ENCODE assay signal across 29 cellular contexts in genomic region chr16:23378921-23379320, GRCh38.
"Had no signal": no experiment of that assay in that cellular context is flagged by ENCODE, and none has a peak within 500 bp of the region (broad histone marks: within the 10 kb centered on the region; RNA-seq: fewer than 3 reads in every experiment).

No MANE protein-coding gene starts in this region.

- FAIRE-seq: TTC549 had no signal

- H3K4me3 ChIP-seq: ascending aorta, body of pancreas, breast epithelium, Peyer's patch, SJSA1 had no signal

- H3K4me1 ChIP-seq: ascending aorta, body of pancreas, breast epithelium, Peyer's patch, SJSA1 had no signal

- ATAC-seq: activated CD8-positive, alpha-beta T cell treated with anti-CD3 and anti-CD28 coated beads for 36 hours; body of pancreas; PC-3 had no signal

- H3K4me2 ChIP-seq: KMS-11, SK-N-SH had no signal

- H3K9ac ChIP-seq: KMS-11, SK-N-SH had no signal

- H3K27me3 ChIP-seq: ascending aorta, body of pancreas, breast epithelium, Peyer's patch, SJSA1 had no signal

- H3K36me3 ChIP-seq: ascending aorta, breast epithelium, Peyer's patch, SJSA1 had no signal

- DNase-seq: activated CD4-positive, alpha-beta T cell treated with anti-CD3 and anti-CD28 coated beads, Interleukin-2, amount 10 ng/mL, durations not matched to agents 24 days and 14 days; activated CD4-positive, alpha-beta T cell treated with anti-CD3 and anti-CD28 coated beads, Interleukin-2, amount 50 U/mL, for 4 hours; activated CD8-positive, alpha-beta T cell treated with anti-CD3 and anti-CD28 coated beads for 36 hours; activated gamma-delta T cell; activated naive CD4-positive, alpha-beta T cell treated with Interleukin-2 at 50 U/mL for 16 hours; activated naive CD8-positive, alpha-beta T cell treated with anti-CD3 and anti-CD28 coated beads, Interleukin-2, amount 10 ng/mL, durations not matched to agents 7 days and 5 days; activated T-cell treated with anti-CD3 and anti-CD28 coated beads, Interleukin-2, amount 50 U/mL, for 1 hour; body of pancreas; NCI-H1092 treated with DMSO at 0.1 percent for 48 hours; NCI-H1417; NCI-H146; NCI-H187; NCI-H2029 treated with DMSO at 0.1 percent for 48 hours; NCI-H2107; NCI-H2171; NCI-H510A; NCI-H526; NCI-H748 treated with DMSO at 0.1 percent for 48 hours; NK-92 treated with Interleukin-12 subunit alpha and Interleukin-12 subunit beta, amount 100 ng/mL, for 24 hours; PC-3; Peyer's patch; RPMI8226; SHP77 treated with DMSO at 0.1 percent for 48 hours; SK-N-SH had no signal

- H3K27ac ChIP-seq: ascending aorta, body of pancreas, breast epithelium, KMS-11, Peyer's patch, SJSA1 had no signal

- H3K9me3 ChIP-seq: ascending aorta, body of pancreas, breast epithelium, Peyer's patch, SJSA1, SK-N-SH had no signal
